In genomic region chr1:98919652-98920051, GRCh38 we compare ENCODE assay signal across 30 cellular contexts.
"Had no signal": no experiment of that assay in that cellular context is flagged by ENCODE, and none has a peak within 500 bp of the region (broad histone marks: within the 10 kb centered on the region; RNA-seq: fewer than 3 reads in every experiment).

No MANE protein-coding gene starts in this region.

- H3K27me3 ChIP-seq: Peyer's patch had no signal

- H3K4me3 Mint-ChIP-seq: activated B cell treated with CpG ODN at 0.5 μM for 24 hours; activated CD4-positive, alpha-beta T cell treated with anti-CD3 and anti-CD28 coated beads, Interleukin-2, amount 10 ng/mL, durations not matched to agents 24 days and 14 days; activated naive CD4-positive, alpha-beta T cell treated with anti-CD3 and anti-CD28 coated beads, Interleukin-2, amount 10 ng/mL, durations not matched to agents 7 days and 5 days; activated naive CD8-positive, alpha-beta T cell treated with anti-CD3 and anti-CD28 coated beads for 36 hours; activated T-cell treated with anti-CD3 and anti-CD28 coated beads, Interleukin-2, amount 50 U/mL, for 72 hours; T-cell had no signal

- H3K36me3 Mint-ChIP-seq: activated naive CD4-positive, alpha-beta T cell treated with anti-CD3 and anti-CD28 coated beads, Interleukin-2, amount 10 ng/mL, durations not matched to agents 7 days and 5 days; activated naive CD8-positive, alpha-beta T cell treated with anti-CD3 and anti-CD28 coated beads for 36 hours; T-cell had no signal

- H3K4me3 ChIP-seq: K562, Peyer's patch, SJSA1 had no signal

- H3K27ac Mint-ChIP-seq: activated B cell treated with CpG ODN at 0.5 μM for 24 hours; activated CD4-positive, alpha-beta T cell treated with anti-CD3 and anti-CD28 coated beads, Interleukin-2, amount 10 ng/mL, durations not matched to agents 24 days and 14 days; activated naive CD4-positive, alpha-beta T cell treated with anti-CD3 and anti-CD28 coated beads, Interleukin-2, amount 10 ng/mL, durations not matched to agents 7 days and 5 days; activated naive CD8-positive, alpha-beta T cell treated with anti-CD3 and anti-CD28 coated beads for 36 hours; activated T-cell treated with anti-CD3 and anti-CD28 coated beads, Interleukin-2, amount 50 U/mL, for 72 hours; activated T-helper 2 cell treated with anti-CD3 and anti-CD28 coated beads, Interferon-gamma antibody, Interleukin-2, Interleukin-4, amounts not matched to agents 10 μg/mL and 5 μg/mL and 100 μg/mL, durations not matched to agents 14 hours and 24 hours and 36 hours; T-cell had no signal

- H3K9me3 Mint-ChIP-seq: activated B cell treated with CpG ODN at 0.5 μM for 24 hours; activated CD4-positive, alpha-beta T cell treated with anti-CD3 and anti-CD28 coated beads, Interleukin-2, amount 10 ng/mL, durations not matched to agents 24 days and 14 days; activated naive CD4-positive, alpha-beta T cell treated with anti-CD3 and anti-CD28 coated beads, Interleukin-2, amount 10 ng/mL, durations not matched to agents 7 days and 5 days; activated naive CD8-positive, alpha-beta T cell treated with anti-CD3 and anti-CD28 coated beads for 36 hours; activated T-cell treated with anti-CD3 and anti-CD28 coated beads, Interleukin-2, amount 50 U/mL, for 72 hours; activated T-helper 2 cell treated with anti-CD3 and anti-CD28 coated beads, Interferon-gamma antibody, Interleukin-2, Interleukin-4, amounts not matched to agents 10 μg/mL and 5 μg/mL and 100 μg/mL, durations not matched to agents 14 hours and 24 hours and 36 hours; T-cell had no signal

- H3K9me3 ChIP-seq: Peyer's patch, SJSA1 had no signal

- H3K4me1 Mint-ChIP-seq: activated B cell treated with CpG ODN at 0.5 μM for 24 hours; activated CD4-positive, alpha-beta T cell treated with anti-CD3 and anti-CD28 coated beads, Interleukin-2, amount 10 ng/mL, durations not matched to agents 24 days and 14 days; activated naive CD4-positive, alpha-beta T cell treated with anti-CD3 and anti-CD28 coated beads, Interleukin-2, amount 10 ng/mL, durations not matched to agents 7 days and 5 days had no signal

- H3K4me1 ChIP-seq: Peyer's patch, SJSA1 had no signal

- H3K27me3 Mint-ChIP-seq: activated B cell treated with CpG ODN at 0.5 μM for 24 hours; activated CD4-positive, alpha-beta T cell treated with anti-CD3 and anti-CD28 coated beads, Interleukin-2, amount 10 ng/mL, durations not matched to agents 24 days and 14 days; activated naive CD4-positive, alpha-beta T cell treated with anti-CD3 and anti-CD28 coated beads, Interleukin-2, amount 10 ng/mL, durations not matched to agents 7 days and 5 days; activated naive CD8-positive, alpha-beta T cell treated with anti-CD3 and anti-CD28 coated beads for 36 hours; T-cell had no signal

- H3K27ac ChIP-seq: Peyer's patch, RWPE1, SJSA1 had no signal

- FAIRE-seq: K562, TTC549 had no signal

- ATAC-seq: activated T-cell treated with anti-CD3 and anti-CD28 coated beads, Interleukin-2, amount 50 U/mL, for 72 hours; K562; T-cell had no signal

- DNase-seq: activated B cell treated with CpG ODN at 0.5 μM for 24 hours; activated CD4-positive, alpha-beta T cell treated with anti-CD3 and anti-CD28 coated beads for 1 hour; activated CD4-positive, alpha-beta T cell treated with anti-CD3 and anti-CD28 coated beads, Interleukin-2, amount 10 ng/mL, durations not matched to agents 24 days and 14 days; activated CD4-positive, alpha-beta T cell treated with anti-CD3 and anti-CD28 coated beads, Interleukin-2, amount 50 U/mL, for 48 hours; activated CD8-positive, alpha-beta memory T cell treated with anti-CD3 and anti-CD28 coated beads for 24 hours; activated gamma-delta T cell treated with Interleukin-2 at 50 U/mL for 16 hours; activated naive CD4-positive, alpha-beta T cell treated with anti-CD3 and anti-CD28 coated beads, Interleukin-2, amount 10 ng/mL, durations not matched to agents 7 days and 5 days; activated naive CD8-positive, alpha-beta T cell treated with anti-CD3 and anti-CD28 coated beads for 36 hours; activated T-cell treated with anti-CD3 and anti-CD28 coated beads for 4 hours; activated T-cell treated with anti-CD3 and anti-CD28 coated beads, Interleukin-2, amount 50 U/mL, for 72 hours; Karpas-422; MM.1S; NCI-H1105; NCI-H1436; NCI-H187; NCI-H2081; NCI-H510A treated with DMSO at 0.1 percent for 48 hours; NCI-H69; NK-92 treated with Interleukin-12 subunit alpha and Interleukin-12 subunit beta, amount 100 ng/mL, for 24 hours; OCI-M1; Peyer's patch; SHP77; T-cell; T-helper 2 cell; T1000 had no signal

- H3K36me3 ChIP-seq: Peyer's patch, SJSA1 had no signal
